ENCODE assay signal across 8 cellular contexts in genomic region chr6:169723991-169724553, GRCh38. TPM values are rescaled to one million over a fixed set of nuclear protein-coding genes. Genes with fewer than 3 reads are reported as not detected.
DNase-seq lines count a peak whose midpoint lies in the region; ATAC-seq and TF ChIP-seq lines count a peak whose summit lies in the region.

Gene PHF10, minus strand, starts transcription at chr6:169724500. Its CDS starts 569 bp downstream, at chr6:169723931.

- peak within 1 kb of the TSS; percentile 91 for H3K4me2 ChIP-seq in DOHH2 (ENCODE audit: low read length)

- H3K4me3 ChIP-seq in DOHH2 (ENCODE audit: low read length) (peak within 1 kb of the TSS; percentile 92), HUES6 (ENCODE audit: low read depth, low read length) (peak within 1 kb of the TSS; percentile 92), WI38 (ENCODE audit: low read depth, low read length) (peak within 1 kb of the TSS; percentile 73), right lobe of liver (peak within 1 kb of the TSS; percentile 53 to 73 (median 66))

- peak within 1 kb of the TSS; percentile 94 for H3K27ac Mint-ChIP-seq in dendritic cell treated with granulocyte-macrophage colony-stimulating factor and Interleukin-4, amounts not matched to agents 40 ng/mL and 50 ng/mL, for 4 days

- TF ChIP-seq CTCF in DOHH2 (IDR thresholded peaks at IDR 0.05; ENCODE audit: low read depth, low read length, poor library complexity, severe bottlenecking) = no peak
- TF ChIP-seq CTCF in WI38 (IDR thresholded peaks at IDR 0.05; ENCODE audit: low read depth, low read length) = no peak
- no peak for TF ChIP-seq CTCF in right lobe of liver (IDR thresholded peaks at IDR 0.05)

- under 1% methylated on average over 34 of the region's 98 CpGs for WGBS in right lobe of liver (ENCODE audit: insufficient coverage, low coverage, low lambda C conversion rate, missing lambda C conversion rate)

- H3K9me3 ChIP-seq in DOHH2 (ENCODE audit: control insufficient read depth, insufficient read depth, low read length) (no peaks in the 10 kb centered on the region), HUES6 (ENCODE audit: control insufficient read depth, insufficient read depth, low read depth, low read length) (no peaks in the 10 kb centered on the region), right lobe of liver (no peaks in the 10 kb centered on the region)

- H3K9me2 ChIP-seq in DOHH2 (replicated peaks; ENCODE audit: control insufficient read depth, low read length) = no peaks in the 10 kb centered on the region

- H3K36me3 Mint-ChIP-seq in dendritic cell treated with granulocyte-macrophage colony-stimulating factor and Interleukin-4, amounts not matched to agents 40 ng/mL and 50 ng/mL, for 4 days (ENCODE audit: low read depth) = peaks cover 7% of the 10 kb centered on the region

- H3K9me3 Mint-ChIP-seq in dendritic cell treated with granulocyte-macrophage colony-stimulating factor and Interleukin-4, amounts not matched to agents 40 ng/mL and 50 ng/mL, for 4 days = no peaks in the 10 kb centered on the region

- H3K4me1 Mint-ChIP-seq in dendritic cell treated with granulocyte-macrophage colony-stimulating factor and Interleukin-4, amounts not matched to agents 40 ng/mL and 50 ng/mL, for 4 days (ENCODE audit: low read depth) = peaks cover 19% of the 10 kb centered on the region

- peak within 1 kb of the TSS; percentile 97 for H3K4me3 Mint-ChIP-seq in dendritic cell treated with granulocyte-macrophage colony-stimulating factor and Interleukin-4, amounts not matched to agents 40 ng/mL and 50 ng/mL, for 4 days

- peak within 1 kb of the TSS; percentile 97 for H3K9ac ChIP-seq in HUES6 (ENCODE audit: low read length)

- intact Hi-C loops in dendritic cell treated with granulocyte-macrophage colony-stimulating factor and Interleukin-4, amounts not matched to agents 40 ng/mL and 50 ng/mL, for 4 days (cut with micrococcal nuclease) = loop anchor here (1.0 kb wide), 2 partner anchors 22 to 27 kb away; partner anchors contain the start of genes C6orf120, DYNLT2, ERMARD and WDR27
- intact Hi-C loops in right lobe of liver (cut with DNase I) = no loop called here

- peaks cover 61% of the 10 kb centered on the region for H3K79me2 ChIP-seq in DOHH2 (ENCODE audit: control insufficient read depth, low read length)

- H3K27ac ChIP-seq in DOHH2 (ENCODE audit: low read depth, low read length) (peak within 1 kb of the TSS; percentile 75), HUES6 (ENCODE audit: low read depth, low read length) (peak within 1 kb of the TSS; percentile 92), right lobe of liver (peak within 1 kb of the TSS; percentile 80 to 94 (median 88))

- peaks cover 65% of the 10 kb centered on the region for H3K4me1 ChIP-seq in DOHH2 (ENCODE audit: control insufficient read depth, low read length)
- H3K4me1 ChIP-seq in HUES6 (ENCODE audit: control insufficient read depth, insufficient read depth, low read length) = peaks cover 10% of the 10 kb centered on the region
- peaks cover 0 to 21% (median 8%) of the 10 kb centered on the region in 4 donors for H3K4me1 ChIP-seq in right lobe of liver

- TF ChIP-seq POLR2A in right lobe of liver (IDR thresholded peaks at IDR 0.05) = peak; percentile 18

- H3K27me3 ChIP-seq in DOHH2 (ENCODE audit: control insufficient read depth, low read length) (no peaks in the 10 kb centered on the region), HUES6 (ENCODE audit: control insufficient read depth, insufficient read depth, low read length) (no peaks in the 10 kb centered on the region), right lobe of liver (no peaks in the 10 kb centered on the region)

- peak; percentile 54 to 63 (median 54) for DNase-seq in right lobe of liver
- peak; percentile 9 to 35 (median 14) for DNase-seq in stimulated activated CD4-positive, alpha-beta T cell treated with anti-CD3 and anti-CD28 coated beads, TNF-alpha, amount 100 ng/mL, for 4 hours (ENCODE audit: low read depth in 3 of 3)
- DNase-seq in SIG-M5 (lab: John Stamatoyannopoulos, UW) = no peak

- H3F3A ChIP-seq in DOHH2 (ENCODE audit: control insufficient read depth, insufficient read depth) = peaks cover 22% of the 10 kb centered on the region

- H3K27me3 Mint-ChIP-seq in dendritic cell treated with granulocyte-macrophage colony-stimulating factor and Interleukin-4, amounts not matched to agents 40 ng/mL and 50 ng/mL, for 4 days = peaks cover 4% of the 10 kb centered on the region

- H4K20me1 ChIP-seq in DOHH2 (ENCODE audit: control insufficient read depth, insufficient read depth, low read depth, low read length) = peaks cover 13% of the 10 kb centered on the region; the same call in 1 of the 2 replicates

- H3K36me3 ChIP-seq in DOHH2 (ENCODE audit: control insufficient read depth, low read length) (peaks cover 34% of the 10 kb centered on the region), HUES6 (ENCODE audit: control insufficient read depth, insufficient read depth, low read length) (peaks cover 3% of the 10 kb centered on the region; the same call in 1 of the 2 replicates), right lobe of liver (no peaks in the 10 kb centered on the region)

- peak; percentile 41 for ATAC-seq in GM21390 (IDR thresholded peaks at IDR 0.05; ENCODE audit: unreplicated experiment)
- ATAC-seq in right lobe of liver = peak; percentile 21 to 58 (median 50)

RNA-seq across cellular contexts. Expression of gene PHF10, which starts in this region (rescaled TPM):
- 10 to 100 TPM; 19.9 to 31.4 (median 25.0) TPM for total RNA-seq in right lobe of liver
